In the genomic region with DNA sequence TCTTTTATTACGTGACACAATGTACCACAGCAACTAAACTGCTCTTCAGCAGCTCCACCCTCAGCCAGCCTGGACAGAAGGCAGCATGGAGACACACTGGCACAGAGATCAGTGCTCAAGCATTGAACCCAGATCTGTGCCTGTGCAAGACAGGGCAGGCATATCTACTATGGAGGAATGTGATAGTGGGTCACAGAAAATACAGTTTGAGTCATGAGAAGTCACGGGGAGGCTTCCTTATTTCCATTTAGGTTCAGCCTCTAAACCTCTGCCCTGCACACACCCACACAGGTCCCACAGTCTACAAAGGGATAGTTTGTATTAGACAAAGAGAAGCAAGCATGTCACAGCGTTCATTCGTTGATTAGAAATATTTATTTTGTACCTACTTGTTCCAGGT, we compare ENCODE assay signal across 2 cellular contexts.
TF ChIP-seq lines count a peak whose summit lies in the region.

No MANE protein-coding gene starts in this region.

TF ChIP-seq in GM23338, 12 proteins besides CTCF, POLR2A, EP300 and RAD21 (continues in another document):
- TF ChIP-seq, protein P1, sequence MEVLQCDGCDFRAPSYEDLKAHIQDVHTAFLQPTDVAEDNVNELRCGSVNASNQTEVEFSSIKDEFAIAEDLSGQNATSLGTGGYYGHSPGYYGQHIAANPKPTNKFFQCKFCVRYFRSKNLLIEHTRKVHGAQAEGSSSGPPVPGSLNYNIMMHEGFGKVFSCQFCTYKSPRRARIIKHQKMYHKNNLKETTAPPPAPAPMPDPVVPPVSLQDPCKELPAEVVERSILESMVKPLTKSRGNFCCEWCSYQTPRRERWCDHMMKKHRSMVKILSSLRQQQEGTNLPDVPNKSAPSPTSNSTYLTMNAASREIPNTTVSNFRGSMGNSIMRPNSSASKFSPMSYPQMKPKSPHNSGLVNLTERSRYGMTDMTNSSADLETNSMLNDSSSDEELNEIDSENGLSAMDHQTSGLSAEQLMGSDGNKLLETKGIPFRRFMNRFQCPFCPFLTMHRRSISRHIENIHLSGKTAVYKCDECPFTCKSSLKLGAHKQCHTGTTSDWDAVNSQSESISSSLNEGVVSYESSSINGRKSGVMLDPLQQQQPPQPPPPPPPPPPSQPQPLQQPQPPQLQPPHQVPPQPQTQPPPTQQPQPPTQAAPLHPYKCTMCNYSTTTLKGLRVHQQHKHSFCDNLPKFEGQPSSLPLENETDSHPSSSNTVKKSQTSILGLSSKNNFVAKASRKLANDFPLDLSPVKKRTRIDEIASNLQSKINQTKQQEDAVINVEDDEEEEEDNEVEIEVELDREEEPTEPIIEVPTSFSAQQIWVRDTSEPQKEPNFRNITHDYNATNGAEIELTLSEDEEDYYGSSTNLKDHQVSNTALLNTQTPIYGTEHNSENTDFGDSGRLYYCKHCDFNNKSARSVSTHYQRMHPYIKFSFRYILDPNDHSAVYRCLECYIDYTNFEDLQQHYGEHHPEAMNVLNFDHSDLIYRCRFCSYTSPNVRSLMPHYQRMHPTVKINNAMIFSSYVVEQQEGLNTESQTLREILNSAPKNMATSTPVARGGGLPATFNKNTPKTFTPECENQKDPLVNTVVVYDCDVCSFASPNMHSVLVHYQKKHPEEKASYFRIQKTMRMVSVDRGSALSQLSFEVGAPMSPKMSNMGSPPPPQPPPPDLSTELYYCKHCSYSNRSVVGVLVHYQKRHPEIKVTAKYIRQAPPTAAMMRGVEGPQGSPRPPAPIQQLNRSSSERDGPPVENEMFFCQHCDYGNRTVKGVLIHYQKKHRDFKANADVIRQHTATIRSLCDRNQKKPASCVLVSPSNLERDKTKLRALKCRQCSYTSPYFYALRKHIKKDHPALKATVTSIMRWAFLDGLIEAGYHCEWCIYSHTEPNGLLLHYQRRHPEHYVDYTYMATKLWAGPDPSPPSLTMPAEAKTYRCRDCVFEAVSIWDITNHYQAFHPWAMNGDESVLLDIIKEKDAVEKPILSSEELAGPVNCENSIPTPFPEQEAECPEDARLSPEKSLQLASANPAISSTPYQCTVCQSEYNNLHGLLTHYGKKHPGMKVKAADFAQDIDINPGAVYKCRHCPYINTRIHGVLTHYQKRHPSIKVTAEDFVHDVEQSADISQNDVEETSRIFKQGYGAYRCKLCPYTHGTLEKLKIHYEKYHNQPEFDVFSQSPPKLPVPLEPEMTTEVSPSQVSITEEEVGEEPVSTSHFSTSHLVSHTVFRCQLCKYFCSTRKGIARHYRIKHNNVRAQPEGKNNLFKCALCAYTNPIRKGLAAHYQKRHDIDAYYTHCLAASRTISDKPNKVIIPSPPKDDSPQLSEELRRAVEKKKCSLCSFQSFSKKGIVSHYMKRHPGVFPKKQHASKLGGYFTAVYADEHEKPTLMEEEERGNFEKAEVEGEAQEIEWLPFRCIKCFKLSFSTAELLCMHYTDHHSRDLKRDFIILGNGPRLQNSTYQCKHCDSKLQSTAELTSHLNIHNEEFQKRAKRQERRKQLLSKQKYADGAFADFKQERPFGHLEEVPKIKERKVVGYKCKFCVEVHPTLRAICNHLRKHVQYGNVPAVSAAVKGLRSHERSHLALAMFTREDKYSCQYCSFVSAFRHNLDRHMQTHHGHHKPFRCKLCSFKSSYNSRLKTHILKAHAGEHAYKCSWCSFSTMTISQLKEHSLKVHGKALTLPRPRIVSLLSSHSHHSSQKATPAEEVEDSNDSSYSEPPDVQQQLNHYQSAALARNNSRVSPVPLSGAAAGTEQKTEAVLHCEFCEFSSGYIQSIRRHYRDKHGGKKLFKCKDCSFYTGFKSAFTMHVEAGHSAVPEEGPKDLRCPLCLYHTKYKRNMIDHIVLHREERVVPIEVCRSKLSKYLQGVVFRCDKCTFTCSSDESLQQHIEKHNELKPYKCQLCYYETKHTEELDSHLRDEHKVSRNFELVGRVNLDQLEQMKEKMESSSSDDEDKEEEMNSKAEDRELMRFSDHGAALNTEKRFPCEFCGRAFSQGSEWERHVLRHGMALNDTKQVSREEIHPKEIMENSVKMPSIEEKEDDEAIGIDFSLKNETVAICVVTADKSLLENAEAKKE (CRISPR knock-in tag; IDR thresholded peaks at IDR 0.05), result no peak
- TF ChIP-seq EZH2phosphoT487 (IDR thresholded peaks at IDR 0.05; ENCODE audit: unreplicated experiment) (no peak), POLR2AphosphoS5 (IDR thresholded peaks at IDR 0.05; ENCODE audit: low read depth) (no peak), ZNF331 (CRISPR knock-in tag; IDR thresholded peaks at IDR 0.05; ENCODE audit: low read depth) (no peak), STAT1 (IDR thresholded peaks at IDR 0.05; ENCODE audit: unreplicated experiment) (no peak), EZH2 (IDR thresholded peaks at IDR 0.05; ENCODE audit: low read depth, unreplicated experiment) (no peak), JUNB (IDR thresholded peaks at IDR 0.05; ENCODE audit: unreplicated experiment) (no peak), ZNF114 (CRISPR knock-in tag; IDR thresholded peaks at IDR 0.05) (no peak), CREB1 (CRISPR knock-in tag; IDR thresholded peaks at IDR 0.05; ENCODE audit: low read depth) (no peak)
- TF ChIP-seq, protein P2, sequence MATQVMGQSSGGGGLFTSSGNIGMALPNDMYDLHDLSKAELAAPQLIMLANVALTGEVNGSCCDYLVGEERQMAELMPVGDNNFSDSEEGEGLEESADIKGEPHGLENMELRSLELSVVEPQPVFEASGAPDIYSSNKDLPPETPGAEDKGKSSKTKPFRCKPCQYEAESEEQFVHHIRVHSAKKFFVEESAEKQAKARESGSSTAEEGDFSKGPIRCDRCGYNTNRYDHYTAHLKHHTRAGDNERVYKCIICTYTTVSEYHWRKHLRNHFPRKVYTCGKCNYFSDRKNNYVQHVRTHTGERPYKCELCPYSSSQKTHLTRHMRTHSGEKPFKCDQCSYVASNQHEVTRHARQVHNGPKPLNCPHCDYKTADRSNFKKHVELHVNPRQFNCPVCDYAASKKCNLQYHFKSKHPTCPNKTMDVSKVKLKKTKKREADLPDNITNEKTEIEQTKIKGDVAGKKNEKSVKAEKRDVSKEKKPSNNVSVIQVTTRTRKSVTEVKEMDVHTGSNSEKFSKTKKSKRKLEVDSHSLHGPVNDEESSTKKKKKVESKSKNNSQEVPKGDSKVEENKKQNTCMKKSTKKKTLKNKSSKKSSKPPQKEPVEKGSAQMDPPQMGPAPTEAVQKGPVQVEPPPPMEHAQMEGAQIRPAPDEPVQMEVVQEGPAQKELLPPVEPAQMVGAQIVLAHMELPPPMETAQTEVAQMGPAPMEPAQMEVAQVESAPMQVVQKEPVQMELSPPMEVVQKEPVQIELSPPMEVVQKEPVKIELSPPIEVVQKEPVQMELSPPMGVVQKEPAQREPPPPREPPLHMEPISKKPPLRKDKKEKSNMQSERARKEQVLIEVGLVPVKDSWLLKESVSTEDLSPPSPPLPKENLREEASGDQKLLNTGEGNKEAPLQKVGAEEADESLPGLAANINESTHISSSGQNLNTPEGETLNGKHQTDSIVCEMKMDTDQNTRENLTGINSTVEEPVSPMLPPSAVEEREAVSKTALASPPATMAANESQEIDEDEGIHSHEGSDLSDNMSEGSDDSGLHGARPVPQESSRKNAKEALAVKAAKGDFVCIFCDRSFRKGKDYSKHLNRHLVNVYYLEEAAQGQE (IDR thresholded peaks at IDR 0.05; ENCODE audit: unreplicated experiment), result no peak

TF ChIP-seq in SK-N-SH, 30 proteins besides CTCF, POLR2A, EP300 and RAD21 (continued from another document):
- TF ChIP-seq TCF12 (IDR thresholded peaks at IDR 0.05) (no peak), SMC3 (IDR thresholded peaks at IDR 0.05; ENCODE audit: low read depth, low read length) (no peak), NRF1 (IDR thresholded peaks at IDR 0.05; ENCODE audit: low read depth, low read length) (no peak), CHD2 (IDR thresholded peaks at IDR 0.05; ENCODE audit: low read length, partially characterized antibody) (no peak)
- TF ChIP-seq, protein P3, sequence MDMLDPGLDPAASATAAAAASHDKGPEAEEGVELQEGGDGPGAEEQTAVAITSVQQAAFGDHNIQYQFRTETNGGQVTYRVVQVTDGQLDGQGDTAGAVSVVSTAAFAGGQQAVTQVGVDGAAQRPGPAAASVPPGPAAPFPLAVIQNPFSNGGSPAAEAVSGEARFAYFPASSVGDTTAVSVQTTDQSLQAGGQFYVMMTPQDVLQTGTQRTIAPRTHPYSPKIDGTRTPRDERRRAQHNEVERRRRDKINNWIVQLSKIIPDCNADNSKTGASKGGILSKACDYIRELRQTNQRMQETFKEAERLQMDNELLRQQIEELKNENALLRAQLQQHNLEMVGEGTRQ (IDR thresholded peaks at IDR 0.05; ENCODE audit: borderline replicate concordance, low read depth, low read length), result no peak
